In genomic region chr1:41232305-41232704, GRCh38 we compare ENCODE assay signal across 1 cellular context.
TF ChIP-seq lines count a peak whose summit lies in the region.

No MANE protein-coding gene starts in this region.

TF ChIP-seq in K562, 482 proteins besides CTCF, POLR2A, EP300 and RAD21 (continued from another document):
- TF ChIP-seq, protein P1, sequence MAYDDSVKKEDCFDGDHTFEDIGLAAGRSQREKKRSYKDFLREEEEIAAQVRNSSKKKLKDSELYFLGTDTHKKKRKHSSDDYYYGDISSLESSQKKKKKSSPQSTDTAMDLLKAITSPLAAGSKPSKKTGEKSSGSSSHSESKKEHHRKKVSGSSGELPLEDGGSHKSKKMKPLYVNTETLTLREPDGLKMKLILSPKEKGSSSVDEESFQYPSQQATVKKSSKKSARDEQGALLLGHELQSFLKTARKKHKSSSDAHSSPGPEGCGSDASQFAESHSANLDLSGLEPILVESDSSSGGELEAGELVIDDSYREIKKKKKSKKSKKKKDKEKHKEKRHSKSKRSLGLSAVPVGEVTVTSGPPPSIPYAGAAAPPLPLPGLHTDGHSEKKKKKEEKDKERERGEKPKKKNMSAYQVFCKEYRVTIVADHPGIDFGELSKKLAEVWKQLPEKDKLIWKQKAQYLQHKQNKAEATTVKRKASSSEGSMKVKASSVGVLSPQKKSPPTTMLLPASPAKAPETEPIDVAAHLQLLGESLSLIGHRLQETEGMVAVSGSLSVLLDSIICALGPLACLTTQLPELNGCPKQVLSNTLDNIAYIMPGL (CRISPR knock-in tag; IDR thresholded peaks at IDR 0.05), result no peak
- TF ChIP-seq BMI1 (IDR thresholded peaks at IDR 0.05; ENCODE audit: low read length), result no peak
TF ChIP-seq in K562: peak in this region for 1.
